ENCODE assay signal across 8 cellular contexts in the genomic region with DNA sequence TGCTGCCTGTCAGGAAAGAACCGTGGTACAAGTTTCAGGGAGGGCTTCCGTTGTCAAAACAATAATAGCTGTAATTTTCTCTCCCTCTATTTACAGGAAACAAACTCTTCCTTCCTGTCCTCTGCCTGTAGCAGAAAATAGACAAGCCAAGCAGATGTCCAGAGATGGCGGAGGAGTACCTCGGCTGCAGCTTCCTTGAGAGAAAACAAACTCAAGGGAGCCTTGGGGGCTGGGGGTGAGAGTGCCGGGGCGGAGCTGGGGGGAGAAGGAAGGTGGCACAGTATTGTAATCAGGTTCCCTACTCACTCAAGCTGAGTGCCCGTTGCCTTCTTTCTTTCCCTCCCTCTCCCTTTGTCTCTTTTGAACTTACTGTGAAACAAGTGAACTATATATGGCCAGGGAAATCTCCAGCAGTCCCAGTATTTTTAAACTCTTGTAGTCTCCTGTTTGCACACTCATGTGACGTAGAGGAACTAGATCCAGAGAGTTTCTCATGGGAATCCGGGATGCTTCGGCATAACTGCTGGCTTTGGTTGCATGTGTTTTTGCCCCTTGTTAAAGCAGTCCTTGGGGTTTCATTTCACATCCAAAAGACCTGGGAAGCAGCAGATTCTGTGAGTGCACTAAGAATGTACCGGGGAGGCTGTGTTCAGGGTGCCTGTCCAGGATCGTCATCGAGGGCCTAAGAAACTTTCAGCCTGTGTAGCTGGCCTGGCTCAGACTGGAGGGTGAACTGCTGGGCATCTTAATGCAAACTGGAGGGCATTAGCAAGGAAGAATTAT. TPM values are rescaled to one million over a fixed set of nuclear protein-coding genes. Genes with fewer than 3 reads are reported as not detected.
DNase-seq lines count a peak whose midpoint lies in the region; ATAC-seq and TF ChIP-seq lines count a peak whose summit lies in the region.

No MANE protein-coding gene starts in this region.

- H3K4me1 ChIP-seq in esophagus squamous epithelium: no peaks in the 10 kb centered on the region

- no peaks in the 10 kb centered on the region for H3K9me3 ChIP-seq in esophagus squamous epithelium

- TF ChIP-seq CTCF in esophagus squamous epithelium (IDR thresholded peaks at IDR 0.05): no peak

- no peaks in the 10 kb centered on the region for H3K27me3 ChIP-seq in esophagus squamous epithelium

- peak overlapping the region in 1 of 4 donors; percentile 41 for H3K4me3 ChIP-seq in esophagus squamous epithelium

- H3K27ac ChIP-seq in esophagus squamous epithelium: peak overlapping the region in 3 of 4 donors; percentile 51 to 53 (median 53)

- WGBS in esophagus squamous epithelium, 2 donors: 39 to 48% methylated on average over 12 of the region's 13 CpGs

- no peak for TF ChIP-seq POLR2A in esophagus squamous epithelium (IDR thresholded peaks at IDR 0.05)

- ATAC-seq in GM21381 (IDR thresholded peaks at IDR 0.05; ENCODE audit: unreplicated experiment) (peak; percentile 61), HG03521 (IDR thresholded peaks at IDR 0.05; ENCODE audit: unreplicated experiment) (peak; percentile 52)

- intact Hi-C loops in esophagus squamous epithelium (cut with DNase I): no loop called here

- H3K36me3 ChIP-seq in esophagus squamous epithelium: no peaks in the 10 kb centered on the region

- DNase-seq in ELF-1 (ENCODE audit: low read depth, low spot score): peak; percentile 29
- no peak for DNase-seq in esophagus squamous epithelium (lab: John Stamatoyannopoulos, UW)
- no peak for DNase-seq in cerebellum (ENCODE audit: low spot score)
- no peak for DNase-seq in activated naive CD4-positive, alpha-beta T cell (lab: John Stamatoyannopoulos, UW)
- DNase-seq in NCI-H2107 treated with DMSO at 0.1 percent for 48 hours (lab: John Stamatoyannopoulos, UW; ENCODE audit: unreplicated experiment): no peak
- DNase-seq in NCI-H510A treated with DMSO at 0.1 percent for 48 hours (lab: John Stamatoyannopoulos, UW): no peak

RNA-seq across cellular contexts. Expression of gene HDDC2, which starts 44.6 kb away (rescaled TPM):
- total RNA-seq in esophagus squamous epithelium: 10 to 100 TPM; 49.2 to 84.7 (median 53.3) TPM
- total RNA-seq in cerebellum: 36.0 TPM
